In the genomic region with DNA sequence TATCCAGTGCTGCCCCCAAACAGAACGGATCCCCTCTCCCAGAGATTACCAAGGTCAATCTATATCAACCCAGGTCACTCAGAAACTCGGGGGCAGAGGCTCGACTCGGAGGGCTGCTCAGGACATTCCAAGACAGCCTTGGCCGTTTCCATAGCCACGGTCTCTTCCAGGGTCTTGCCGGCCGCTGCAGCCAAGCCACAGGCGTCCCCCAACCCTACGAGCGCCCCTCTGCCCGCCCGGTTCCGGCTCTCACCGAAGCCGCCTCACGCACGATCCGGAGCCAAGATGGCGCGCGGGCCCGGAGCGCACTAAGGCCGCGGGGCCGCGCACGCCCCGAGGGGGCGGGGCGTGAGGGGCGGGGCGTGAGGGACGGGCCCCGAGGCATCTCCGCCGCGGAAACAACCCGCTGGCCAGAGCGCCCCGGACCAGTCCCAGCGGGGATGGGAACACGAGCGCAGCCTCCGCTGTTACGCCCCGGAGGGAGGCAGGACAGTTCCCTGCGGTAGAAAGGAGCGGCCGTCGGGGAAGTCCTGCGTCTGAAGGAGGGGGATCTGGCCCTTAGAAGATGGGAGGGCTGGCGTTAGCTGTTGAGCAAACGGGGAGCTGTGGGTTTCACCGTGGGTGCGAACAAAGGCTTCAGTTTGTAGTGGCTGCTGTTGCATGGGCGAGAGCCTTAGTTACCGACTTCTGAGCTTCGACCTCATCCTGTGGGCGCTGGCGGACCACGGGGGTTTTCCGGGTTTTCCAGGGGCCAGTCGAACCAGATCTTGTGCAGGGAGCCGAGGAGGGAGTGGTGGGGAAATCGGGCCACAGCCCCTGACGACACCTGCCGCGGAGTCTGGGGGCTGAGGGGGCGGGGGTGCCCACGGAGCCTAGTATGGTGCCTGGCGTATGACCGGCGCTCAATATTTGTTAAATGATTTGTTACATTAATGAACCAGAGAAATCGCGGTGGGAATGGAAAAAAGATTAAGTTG, we compare ENCODE assay signal across 8 cellular contexts. TPM values are rescaled to one million over a fixed set of nuclear protein-coding genes. Genes with fewer than 3 reads are reported as not detected.
A peak's percentile ranks its signal among the peaks of the same experiment; 100 is the strongest.
DNase-seq lines count a peak whose midpoint lies in the region; ATAC-seq and TF ChIP-seq lines count a peak whose summit lies in the region.

A gene with protein sequence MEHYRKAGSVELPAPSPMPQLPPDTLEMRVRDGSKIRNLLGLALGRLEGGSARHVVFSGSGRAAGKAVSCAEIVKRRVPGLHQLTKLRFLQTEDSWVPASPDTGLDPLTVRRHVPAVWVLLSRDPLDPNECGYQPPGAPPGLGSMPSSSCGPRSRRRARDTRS (minus strand): TSS at position 287 of the 977 bp plus-strand sequence. CDS start 801 bp downstream, outside the sequence.

- H3K4me3 ChIP-seq in Karpas-422 (ENCODE audit: low read length) (peak within 1 kb of the TSS; percentile 100), osteoblast (ENCODE audit: insufficient read depth, low read length) (peak within 1 kb of the TSS; percentile 94), testis (peak within 1 kb of the TSS; percentile 73 to 76)

- intact Hi-C loops in testis (cut with DNase I; ENCODE audit: low total_unique reads), result loop anchor here (10.0 kb wide), 1 partner anchor 93 kb away; no protein-coding TSS in a partner anchor

- H3K27me3 ChIP-seq in Karpas-422 (ENCODE audit: low read length) (no peaks in the 10 kb centered on the region), osteoblast (ENCODE audit: insufficient read depth, low read length) (no peaks in the 10 kb centered on the region), testis (no peaks in the 10 kb centered on the region)

- H3K79me2 ChIP-seq in Karpas-422 (ENCODE audit: low read length) (peaks cover 12% of the 10 kb centered on the region), osteoblast (ENCODE audit: insufficient read depth, low read length) (peaks cover 11% of the 10 kb centered on the region)

- H3K36me3 ChIP-seq in Karpas-422 (ENCODE audit: insufficient read depth, low read length), result no peaks in the 10 kb centered on the region
- peaks cover 32% of the 10 kb centered on the region for H3K36me3 ChIP-seq in osteoblast (ENCODE audit: insufficient read depth, low read length)
- H3K36me3 ChIP-seq in testis (ENCODE audit: low read depth, missing control alignments), result no peaks in the 10 kb centered on the region

- peak within 1 kb of the TSS; percentile 40; the same call in 1 of the 2 replicates for H3K27ac ChIP-seq in Karpas-422 (ENCODE audit: low read length)
- H3K27ac ChIP-seq in osteoblast (ENCODE audit: low read depth, low read length), result peak within 1 kb of the TSS; percentile 85
- peak within 1 kb of the TSS; percentile 82 to 92 for H3K27ac ChIP-seq in testis

- peak within 1 kb of the TSS; percentile 99 for H3K9ac ChIP-seq in Karpas-422 (ENCODE audit: low read length)

- H3K9me2 ChIP-seq in Karpas-422 (replicated peaks; ENCODE audit: insufficient read depth, low read length), result no peaks in the 10 kb centered on the region

- TF ChIP-seq CTCF in osteoblast (IDR thresholded peaks at IDR 0.05; ENCODE audit: extremely low read depth, low read depth, low read length) (no peak), testis (IDR thresholded peaks at IDR 0.05) (no peak)

- H3K27ac Mint-ChIP-seq in activated naive CD4-positive, alpha-beta T cell treated with anti-CD3 and anti-CD28 coated beads, Interleukin-2, amount 50 U/mL, for 72 hours, result peak within 1 kb of the TSS; percentile 94 to 97

- peaks cover 7% of the 10 kb centered on the region in 2 donors for H3K36me3 Mint-ChIP-seq in activated naive CD4-positive, alpha-beta T cell treated with anti-CD3 and anti-CD28 coated beads, Interleukin-2, amount 50 U/mL, for 72 hours

- H3K4me2 ChIP-seq in Karpas-422 (ENCODE audit: low read depth, low read length, poor library complexity, severe bottlenecking) (peak within 1 kb of the TSS; percentile 95), osteoblast (ENCODE audit: insufficient read depth, low read length) (peak within 1 kb of the TSS; percentile 83)

- ATAC-seq in GM21737 (IDR thresholded peaks at IDR 0.05; ENCODE audit: unreplicated experiment), result peak; percentile 84
- ATAC-seq in SK-N-SH treated with all-trans-retinoic acid at 6 μM for 48 hours, result peak; percentile 96
- peak; percentile 91 to 97 for ATAC-seq in activated naive CD4-positive, alpha-beta T cell treated with anti-CD3 and anti-CD28 coated beads, Interleukin-2, amount 50 U/mL, for 72 hours

- WGBS in testis, 2 donors, result 1% methylated on average over 31 to 76 of the region's 77 CpGs

- TF ChIP-seq POLR2A in testis (IDR thresholded peaks at IDR 0.05), result no peak

- no peaks in the 10 kb centered on the region for H3K9me3 Mint-ChIP-seq in activated naive CD4-positive, alpha-beta T cell treated with anti-CD3 and anti-CD28 coated beads, Interleukin-2, amount 50 U/mL, for 72 hours

- H2AFZ ChIP-seq in Karpas-422 (ENCODE audit: low read length), result peak within 1 kb of the TSS; percentile 31
- peak within 1 kb of the TSS; percentile 96 for H2AFZ ChIP-seq in osteoblast (ENCODE audit: low read length)

- no peaks in the 10 kb centered on the region for H4K20me1 ChIP-seq in Karpas-422 (ENCODE audit: insufficient read depth, low read depth, low read length)
- H4K20me1 ChIP-seq in osteoblast (ENCODE audit: insufficient read depth, low read length), result no peaks in the 10 kb centered on the region

- H3K9me3 ChIP-seq in Karpas-422 (ENCODE audit: low read length), result no peaks in the 10 kb centered on the region
- no peaks in the 10 kb centered on the region for H3K9me3 ChIP-seq in osteoblast (ENCODE audit: low read depth, low read length)
- no peaks in the 10 kb centered on the region for H3K9me3 ChIP-seq in testis

- H3K4me1 ChIP-seq in Karpas-422 (ENCODE audit: low read length), result peaks cover 24% of the 10 kb centered on the region
- peaks cover 12% of the 10 kb centered on the region for H3K4me1 ChIP-seq in osteoblast (ENCODE audit: insufficient read depth, low read length)
- peaks cover 11% of the 10 kb centered on the region for H3K4me1 ChIP-seq in testis

- DNase-seq in EL (peak; percentile 88), Karpas-422 (peak; percentile 96), glomerular visceral epithelial cell (ENCODE audit: extremely low spot score) (peak; percentile 89), osteoblast (ENCODE audit: insufficient read length, low spot score, missing footprints) (peak; percentile 100), testis (peak; percentile 92)
- DNase-seq in activated naive CD4-positive, alpha-beta T cell treated with anti-CD3 and anti-CD28 coated beads, Interleukin-2, amount 50 U/mL, for 72 hours (ENCODE audit: low spot score in 2 of 2), result peak; percentile 88 to 90

TF ChIP-seq in SK-N-SH treated with all-trans-retinoic acid at 6 μM for 48 hours, 23 proteins besides CTCF, POLR2A, EP300 and RAD21:
- TF ChIP-seq ZNF8 (CRISPR knock-in tag; IDR thresholded peaks at IDR 0.05) (no peak), SNAI2 (CRISPR knock-in tag; IDR thresholded peaks at IDR 0.05) (0 out of 2 replicates have a peak, but pooled peaks have one; percentile 30)

RNA-seq across cellular contexts. Expression of the gene that starts here (rescaled TPM):
- 40.3 and 62.0 TPM in 2 replicates for total RNA-seq in Karpas-422 (2014; rRNA removed; shearing (Covaris generic); ENCODE audit: low replicate concordance)
- total RNA-seq in activated naive CD4-positive, alpha-beta T cell treated with anti-CD3 and anti-CD28 coated beads, Interleukin-2, amount 50 U/mL, for 72 hours, result 10 to 100 TPM; 19.1 to 36.2 TPM
- total RNA-seq in osteoblast (17.7 and 19.2 TPM in 2 replicates), testis (10 to 100 TPM; 23.5 to 26.8 TPM)
- polyA plus RNA-seq in testis (ENCODE audit: insufficient read depth, low read depth, low replicate concordance), result 25.1 TPM

Comparison
In these comparisons a context has a peak if more than half of its experiments do, and no peak if none do; other contexts are left out.
1. Peak in every context shown above with its lines: DNase-seq, ATAC-seq, H3K4me3 ChIP-seq and H3K27ac ChIP-seq.